Comparison of ENCODE assay signal across 31 cellular contexts in the genomic region with DNA sequence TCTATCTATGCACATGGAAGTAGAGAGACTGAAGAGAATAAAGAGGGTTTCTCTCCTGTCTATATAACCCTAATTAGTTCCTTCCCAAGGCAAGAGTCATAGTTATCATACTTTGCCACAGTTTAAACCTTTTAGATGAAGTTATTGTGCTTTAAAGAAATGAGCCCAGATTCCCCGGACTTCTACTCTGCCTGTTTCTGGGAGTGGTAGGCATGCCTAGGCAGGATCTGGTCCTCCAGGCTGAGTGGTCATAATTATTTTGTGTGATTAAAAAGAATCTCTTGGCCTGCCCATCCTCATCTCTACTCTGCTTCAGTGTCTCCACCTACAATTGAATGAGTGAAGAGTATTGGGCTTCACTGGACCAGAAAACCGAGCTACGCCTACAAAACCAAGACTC.
"Had no signal": no experiment of that assay in that cellular context is flagged by ENCODE, and none has a peak within 500 bp of the region (broad histone marks: within the 10 kb centered on the region; RNA-seq: fewer than 3 reads in every experiment).

No MANE protein-coding gene starts in this region.

- H3K4me3 Mint-ChIP-seq: immature natural killer cell; memory B cell; naive thymus-derived CD4-positive, alpha-beta T cell; nephron; neural crest cell; stimulated activated naive B cell treated with anti-CD40 and anti-IgM and Interleukin-4, amounts not matched to agents 10 μg/mL and 1 μg/mL and 100 μg/mL, for 72 hours had no signal

- FAIRE-seq: islet of Langerhans, pancreas had no signal

- H3K36me3 ChIP-seq: left ventricle myocardium inferior, pancreas, prostate gland, stomach, thyroid gland, transverse colon, upper lobe of left lung, vagina had no signal

- ATAC-seq: mucosa of descending colon; naive thymus-derived CD4-positive, alpha-beta T cell; pancreas; right cardiac atrium; sciatic nerve; stimulated activated naive B cell treated with anti-CD40 and anti-IgM and Interleukin-4, amounts not matched to agents 10 μg/mL and 1 μg/mL and 100 μg/mL, for 72 hours; stimulated activated naive CD8-positive, alpha-beta T cell treated with anti-CD3 and anti-CD28 coated beads, Interleukin-15, Interleukin-2, amounts not matched to agents 100 U/mL and 50 U/mL, for 24 hours had no signal

- H3K9me3 ChIP-seq: left ventricle myocardium inferior, mucosa of descending colon, pancreas, prostate gland, stomach, testis, thyroid gland, transverse colon, upper lobe of left lung, vagina had no signal

- H3K9me3 Mint-ChIP-seq: nephron had no signal

- H3K27me3 ChIP-seq: pancreas, stomach, testis, thyroid gland, transverse colon, upper lobe of left lung, vagina had no signal

- H3K27me3 Mint-ChIP-seq: memory B cell; naive thymus-derived CD4-positive, alpha-beta T cell; stimulated activated naive B cell treated with anti-CD40 and anti-IgM and Interleukin-4, amounts not matched to agents 10 μg/mL and 1 μg/mL and 100 μg/mL, for 72 hours had no signal

- H3K4me1 ChIP-seq: left ventricle myocardium inferior, pancreas, stomach, thyroid gland, transverse colon, upper lobe of left lung had no signal

- H3K4me1 Mint-ChIP-seq: immature natural killer cell, nephron, neural crest cell had no signal

- H3K27ac ChIP-seq: left ventricle myocardium inferior, pancreas, prostate gland, skin epidermis, stomach, thyroid gland, transverse colon, upper lobe of left lung, vagina had no signal

- H3K4me3 ChIP-seq: left ventricle myocardium inferior, lung, mucosa of descending colon, pancreas, prostate gland, skin epidermis, stomach, testis, thyroid gland, transverse colon, upper lobe of left lung, vagina had no signal

- H3K27ac Mint-ChIP-seq: immature natural killer cell; memory B cell; nephron; stimulated activated naive B cell treated with anti-CD40 and anti-IgM and Interleukin-4, amounts not matched to agents 10 μg/mL and 1 μg/mL and 100 μg/mL, for 72 hours had no signal

- DNase-seq: hypothalamus; immature natural killer cell; left ventricle myocardium inferior; midbrain; mucosa of descending colon; naive thymus-derived CD4-positive, alpha-beta T cell; nucleus accumbens; pancreas; posterior cingulate gyrus; retina; right cardiac atrium; stimulated activated CD4-positive, alpha-beta T cell treated with anti-CD3 and anti-CD28 coated beads, Interleukin-12 subunit alpha, Interleukin-12 subunit beta, amount 100 ng/mL, for 4 hours; stimulated activated CD4-positive, alpha-beta T cell treated with anti-CD3 and anti-CD28 coated beads, Interleukin-15, amount 100 ng/mL, for 24 hours; stimulated activated CD4-positive, alpha-beta T cell treated with anti-CD3 and anti-CD28 coated beads, Interleukin-2, amount 100 ng/mL, for 24 hours; stimulated activated CD4-positive, alpha-beta T cell treated with anti-CD3 and anti-CD28 coated beads, Interleukin-4, amount 100 ng/mL, for 1 hour; stimulated activated naive B cell treated with anti-CD40 and anti-IgM and Interleukin-4, amounts not matched to agents 10 μg/mL and 1 μg/mL and 100 μg/mL, for 72 hours; stimulated activated naive CD8-positive, alpha-beta T cell treated with anti-CD3 and anti-CD28 coated beads, Interleukin-15, Interleukin-2, amounts not matched to agents 100 U/mL and 50 U/mL, for 24 hours; stomach; testis; thyroid gland; transverse colon; upper lobe of left lung had no signal
